In the genomic region with DNA sequence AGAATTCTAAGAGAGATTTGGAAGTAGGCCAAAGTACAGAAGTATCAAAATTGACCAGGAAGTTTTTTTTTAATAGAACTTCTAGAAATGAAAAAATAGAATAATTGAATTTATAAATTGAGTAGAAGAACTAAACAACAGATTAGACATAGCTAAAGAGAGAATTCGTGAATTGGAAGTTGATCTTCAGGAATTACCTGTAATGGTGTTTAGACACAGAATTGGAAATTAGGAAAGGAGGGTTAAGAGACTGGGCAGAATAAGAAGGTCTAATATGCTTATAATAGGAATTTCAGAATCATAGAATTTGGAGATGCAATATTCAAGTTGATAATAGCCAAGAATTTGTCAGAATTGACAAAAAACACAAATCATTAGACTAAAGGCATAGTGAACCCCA, we compare ENCODE assay signal across 34 cellular contexts.
"Had no signal": no experiment of that assay in that cellular context is flagged by ENCODE, and none has a peak within 500 bp of the region (broad histone marks: within the 10 kb centered on the region; RNA-seq: fewer than 3 reads in every experiment).

No MANE protein-coding gene starts in this region.

- H3K4me3 Mint-ChIP-seq: activated CD4-positive, alpha-beta memory T cell treated with anti-CD3 and anti-CD28 coated beads, Interleukin-2, amount 10 ng/mL, durations not matched to agents 7 days and 5 days; activated CD4-positive, alpha-beta T cell treated with anti-CD3 and anti-CD28 coated beads, Interleukin-2, amount 10 ng/mL, durations not matched to agents 7 days and 5 days; activated naive CD4-positive, alpha-beta T cell treated with anti-CD3 and anti-CD28 coated beads, Interleukin-2, amount 10 ng/mL, durations not matched to agents 7 days and 5 days; activated T-cell treated with anti-CD3 and anti-CD28 coated beads, Interleukin-2, amount 50 U/mL, for 24 hours; activated T-cell treated with anti-CD3 and anti-CD28 coated beads, Interleukin-2, amount 50 U/mL, for 72 hours; brain; endodermal cell; T-helper 17 cell; T-helper 2 cell treated with Interferon-gamma antibody and Interleukin-4, amounts not matched to agents 5 μg/mL and 100 μg/mL, for 36 hours had no signal

- H3K27ac ChIP-seq: breast epithelium, cardiac muscle cell, esophagus muscularis mucosa, foreskin keratinocyte, heart left ventricle had no signal

- H3K27me3 ChIP-seq: adrenal gland, breast epithelium, cardiac muscle cell, colonic mucosa, esophagus muscularis mucosa, foreskin keratinocyte, gastrocnemius medialis, heart left ventricle had no signal

- H3K9me3 ChIP-seq: colonic mucosa, gastrocnemius medialis had no signal

- ATAC-seq: activated naive CD4-positive, alpha-beta T cell treated with anti-CD3 and anti-CD28 coated beads, Interleukin-2, amount 50 U/mL, for 72 hours; activated T-cell treated with anti-CD3 and anti-CD28 coated beads, Interleukin-2, amount 50 U/mL, for 72 hours; foreskin keratinocyte; gastrocnemius medialis; heart left ventricle; T-helper 17 cell had no signal

- H3K4me1 ChIP-seq: colonic mucosa, foreskin keratinocyte had no signal

- DNase-seq: activated CD4-positive, alpha-beta memory T cell treated with anti-CD3 and anti-CD28 coated beads, Interleukin-2, amount 10 ng/mL, durations not matched to agents 7 days and 5 days; activated CD4-positive, alpha-beta T cell treated with anti-CD3 and anti-CD28 coated beads for 1 hour; activated CD4-positive, alpha-beta T cell treated with anti-CD3 and anti-CD28 coated beads for 4 hours; activated CD4-positive, alpha-beta T cell treated with anti-CD3 and anti-CD28 coated beads, Interleukin-2, amount 10 ng/mL, durations not matched to agents 7 days and 5 days; activated CD4-positive, alpha-beta T cell treated with anti-CD3 and anti-CD28 coated beads, Interleukin-2, amount 50 U/mL, for 4 hours; activated CD8-positive, alpha-beta memory T cell treated with anti-CD3 and anti-CD28 coated beads, Interleukin-2, amount 50 U/mL, for 48 hours; activated gamma-delta T cell; activated naive CD4-positive, alpha-beta T cell; activated naive CD4-positive, alpha-beta T cell treated with anti-CD3 and anti-CD28 coated beads, Interleukin-2, amount 10 ng/mL, durations not matched to agents 7 days and 5 days; activated T-cell treated with anti-CD3 and anti-CD28 coated beads for 4 hours; activated T-cell treated with anti-CD3 and anti-CD28 coated beads, Interleukin-2, amount 50 U/mL, for 24 hours; activated T-cell treated with anti-CD3 and anti-CD28 coated beads, Interleukin-2, amount 50 U/mL, for 72 hours; adrenal gland; amygdala; aorta; central memory CD4-positive, alpha-beta T cell; cerebellar nuclear complex; colonic mucosa; effector CD8-positive, alpha-beta T cell; endodermal cell; erythroblast; foreskin keratinocyte; gastrocnemius medialis; glutamatergic neuron; heart left ventricle; T-helper 1 cell; T-helper 17 cell; T1000 had no signal

- H3K36me3 ChIP-seq: adrenal gland, breast epithelium, cardiac muscle cell, colonic mucosa, esophagus muscularis mucosa, gastrocnemius medialis, heart left ventricle had no signal

- H3K4me1 Mint-ChIP-seq: activated CD4-positive, alpha-beta memory T cell treated with anti-CD3 and anti-CD28 coated beads, Interleukin-2, amount 10 ng/mL, durations not matched to agents 7 days and 5 days; activated CD4-positive, alpha-beta T cell treated with anti-CD3 and anti-CD28 coated beads, Interleukin-2, amount 10 ng/mL, durations not matched to agents 7 days and 5 days; activated naive CD4-positive, alpha-beta T cell treated with anti-CD3 and anti-CD28 coated beads, Interleukin-2, amount 10 ng/mL, durations not matched to agents 7 days and 5 days had no signal

- H3K27me3 Mint-ChIP-seq: activated CD4-positive, alpha-beta memory T cell treated with anti-CD3 and anti-CD28 coated beads, Interleukin-2, amount 10 ng/mL, durations not matched to agents 7 days and 5 days; activated CD4-positive, alpha-beta T cell treated with anti-CD3 and anti-CD28 coated beads, Interleukin-2, amount 10 ng/mL, durations not matched to agents 7 days and 5 days; activated naive CD4-positive, alpha-beta T cell treated with anti-CD3 and anti-CD28 coated beads, Interleukin-2, amount 10 ng/mL, durations not matched to agents 7 days and 5 days; activated T-cell treated with anti-CD3 and anti-CD28 coated beads, Interleukin-2, amount 50 U/mL, for 24 hours; brain; T-helper 17 cell had no signal

- H3K27ac Mint-ChIP-seq: activated CD4-positive, alpha-beta memory T cell treated with anti-CD3 and anti-CD28 coated beads, Interleukin-2, amount 10 ng/mL, durations not matched to agents 7 days and 5 days; activated CD4-positive, alpha-beta T cell treated with anti-CD3 and anti-CD28 coated beads, Interleukin-2, amount 10 ng/mL, durations not matched to agents 7 days and 5 days; activated naive CD4-positive, alpha-beta T cell treated with anti-CD3 and anti-CD28 coated beads, Interleukin-2, amount 10 ng/mL, durations not matched to agents 7 days and 5 days; activated naive CD4-positive, alpha-beta T cell treated with anti-CD3 and anti-CD28 coated beads, Interleukin-2, amount 50 U/mL, for 72 hours; activated T-cell treated with anti-CD3 and anti-CD28 coated beads, Interleukin-2, amount 50 U/mL, for 24 hours; brain; endodermal cell; T-helper 17 cell; T-helper 2 cell treated with Interferon-gamma antibody and Interleukin-4, amounts not matched to agents 5 μg/mL and 100 μg/mL, for 36 hours had no signal

- H3K4me3 ChIP-seq: adrenal gland, breast epithelium, cardiac muscle cell, colonic mucosa, esophagus muscularis mucosa, gastrocnemius medialis, heart left ventricle had no signal
